13 cellular contexts compared by ENCODE assay signal in genomic region chr10:94274142-94274787, GRCh38.
DNase-seq lines count a peak whose midpoint lies in the region; ATAC-seq and TF ChIP-seq lines count a peak whose summit lies in the region.
"Had no signal": no experiment of that assay in that cellular context is flagged by ENCODE, and none has a peak within 500 bp of the region (broad histone marks: within the 10 kb centered on the region; RNA-seq: fewer than 3 reads in every experiment).

No MANE protein-coding gene starts in this region.

- H3K27ac ChIP-seq in aorta (ENCODE audit: low read depth in 1 of 2, low read length in 2 of 2) = peak overlapping the region in 1 of 2 donors; percentile 67
- no peak overlapping the region for H3K27ac ChIP-seq in WERI-Rb-1

- TF ChIP-seq CTCF in astrocyte of the spinal cord (IDR thresholded peaks at IDR 0.05; ENCODE audit: low read depth, low read length) (no peak), omental fat pad (IDR thresholded peaks at IDR 0.05) (no peak), WERI-Rb-1 (IDR thresholded peaks at IDR 0.05; ENCODE audit: low read depth, low read length) (no peak)

- H3K27me3 ChIP-seq in aorta (ENCODE audit: control insufficient read depth in 1 of 2, insufficient read depth in 2 of 2, low read length in 1 of 2) = no peaks in the 10 kb centered on the region
- H3K27me3 ChIP-seq in WERI-Rb-1 (ENCODE audit: insufficient read depth, low read depth, severe bottlenecking) = no peaks in the 10 kb centered on the region

- ATAC-seq in Right ventricle myocardium inferior (peak; percentile 96), omental fat pad (ENCODE audit: low FRiP score) (peak; percentile 37), aorta (ENCODE audit: low FRiP score) (peak; percentile 81)
- ATAC-seq: activated CD8-positive, alpha-beta T cell treated with anti-CD3 and anti-CD28 coated beads for 36 hours; GM12878 had no signal

- intact Hi-C loops in Right ventricle myocardium inferior (cut with DNase I) = loop anchor here (5.0 kb wide), 1 partner anchor 142 kb away; no protein-coding TSS in a partner anchor
- intact Hi-C loops in aorta (cut with DNase I) = no loop called here

- H3K4me3 ChIP-seq in astrocyte of the spinal cord (ENCODE audit: low read depth, low read length) = no peak overlapping the region
- H3K4me3 ChIP-seq in aorta (ENCODE audit: low read length in 2 of 2) = no peak overlapping the region
- no peak overlapping the region for H3K4me3 ChIP-seq in WERI-Rb-1 (ENCODE audit: low read depth, low read length)
- H3K4me3 ChIP-seq: GM12878 had no signal

- H3K36me3 ChIP-seq in aorta (ENCODE audit: control insufficient read depth in 1 of 2, insufficient read depth in 2 of 2, low read length in 1 of 2) (peaks cover 2 to 5% of the 10 kb centered on the region in 2 donors), WERI-Rb-1 (no peaks in the 10 kb centered on the region; the same call in 1 of the 2 replicates)

- in situ Hi-C loops in astrocyte of the spinal cord (cut with HindIII; ENCODE audit: low sequenced_read_pairs) = no loop called here

- 54 to 60% methylated on average over 6 of the region's 6 CpGs for WGBS in aorta, 2 donors

- H3K4me1 ChIP-seq in aorta (ENCODE audit: control insufficient read depth in 1 of 2, insufficient read depth in 2 of 2, low read length in 2 of 2) = peaks cover 0 to 4% of the 10 kb centered on the region in 2 donors

- no peaks in the 10 kb centered on the region for H3K9me3 ChIP-seq in aorta (ENCODE audit: control insufficient read depth, low read length)
- H3K9me3 ChIP-seq in WERI-Rb-1 (ENCODE audit: severe bottlenecking) = peaks cover 9% of the 10 kb centered on the region

- DNase-seq in astrocyte of the spinal cord (ENCODE audit: low read depth, low spot score) (peak; percentile 19), Right ventricle myocardium inferior (ENCODE audit: missing footprints) (peak; percentile 70), omental fat pad (ENCODE audit: low spot score) (no peak), aorta (peak in 1 of 2 donors; percentile 67), COLO668 (lab: John Stamatoyannopoulos, UW; ENCODE audit: unreplicated experiment) (no peak), HT-29 (ENCODE audit: low spot score) (no peak), WERI-Rb-1 (no peak)
- DNase-seq: activated CD8-positive, alpha-beta T cell treated with anti-CD3 and anti-CD28 coated beads for 36 hours; MV-4-11; SHP77 treated with DMSO at 0.1 percent for 48 hours; stimulated activated CD4-positive, alpha-beta T cell treated with anti-CD3 and anti-CD28 coated beads, Interleukin-1b, Interleukin-23, amount 100 ng/mL, for 48 hours; stimulated activated CD8-positive, alpha-beta memory T cell treated with anti-CD3 and anti-CD28 coated beads, Interleukin-4, amount 100 ng/mL, for 48 hours had no signal

Comparison
In these comparisons a context has a peak if more than half of its experiments do, and no peak if none do; other contexts are left out.
1. DNase-seq: peak in astrocyte of the spinal cord (single experiment) and Right ventricle myocardium inferior (single experiment); none in omental fat pad (single experiment), COLO668 (single experiment), HT-29 (single experiment) and WERI-Rb-1 (single experiment).
2. ATAC-seq: peak in every context shown above with its lines; median percentile 96 in Right ventricle myocardium inferior; 81 in aorta; 37 in omental fat pad.